In the genomic region with DNA sequence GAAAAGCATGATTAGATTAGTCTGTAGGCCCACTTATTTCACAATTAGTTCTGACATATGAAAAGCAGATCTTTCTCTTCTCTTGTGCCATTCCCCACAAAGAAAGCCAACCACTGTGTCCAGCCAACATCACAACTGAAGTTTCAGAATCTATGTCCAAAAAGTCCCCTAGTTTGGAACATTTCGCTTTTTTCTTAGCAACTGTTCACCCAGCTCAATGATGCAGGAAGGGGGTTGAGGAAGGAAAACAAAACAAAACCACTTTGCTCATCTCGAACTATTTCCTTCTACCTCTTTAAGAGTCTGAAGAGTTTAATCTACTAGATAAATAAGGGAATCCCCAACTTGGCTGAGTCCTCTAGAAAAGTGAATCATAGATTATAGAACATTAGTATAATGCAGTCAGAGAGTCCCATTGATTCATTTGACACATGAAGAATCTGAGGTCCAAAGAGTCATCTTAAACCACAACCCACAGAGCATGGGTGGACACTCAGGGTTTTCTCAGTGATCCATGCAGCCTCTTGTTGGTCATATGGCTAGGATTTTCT, we compare ENCODE assay signal across 9 cellular contexts.
DNase-seq lines count a peak whose midpoint lies in the region; ATAC-seq, FAIRE-seq and TF ChIP-seq lines count a peak whose summit lies in the region.
"Had no signal": no experiment of that assay in that cellular context is flagged by ENCODE, and none has a peak within 500 bp of the region (broad histone marks: within the 10 kb centered on the region; RNA-seq: fewer than 3 reads in every experiment).

No MANE protein-coding gene starts in this region.

- H3K9me3 ChIP-seq in astrocyte (ENCODE audit: insufficient read depth, low read depth, low read length) (no peaks in the 10 kb centered on the region), prostate gland (no peaks in the 10 kb centered on the region)

- H3K4me1 ChIP-seq in astrocyte (ENCODE audit: insufficient read depth, low read length) (peaks cover 28% of the 10 kb centered on the region), prostate gland (replicated peaks) (no peaks in the 10 kb centered on the region)
- H3K4me1 ChIP-seq: parathyroid adenoma had no signal

- peak; percentile 47 for DNase-seq in GM04504 (ENCODE audit: low read depth)
- DNase-seq in HS-5 (ENCODE audit: low read depth) = peak; percentile 84
- peak; percentile 95 for DNase-seq in astrocyte (ENCODE audit: low read depth)
- no peak for DNase-seq in mesothelial cell of epicardium (ENCODE audit: low spot score in 2 of 2, unreplicated experiment in 2 of 2)
- no peak for DNase-seq in prostate gland (ENCODE audit: low spot score)
- no peak for DNase-seq in activated gamma-delta T cell (lab: John Stamatoyannopoulos, UW)
- no peak for DNase-seq in NCI-H748 treated with DMSO at 0.1 percent for 48 hours (lab: John Stamatoyannopoulos, UW)

- H3K4me1 Mint-ChIP-seq in astrocyte (ENCODE audit: low read depth, unreplicated experiment) (peaks cover 36% of the 10 kb centered on the region), mesothelial cell of epicardium (peaks cover 15% of the 10 kb centered on the region)

- no peak overlapping the region for H3K4me3 ChIP-seq in astrocyte (ENCODE audit: insufficient read depth, low read depth, low read length)
- H3K4me3 ChIP-seq in prostate gland = no peak overlapping the region

- H3K27me3 ChIP-seq in astrocyte (ENCODE audit: insufficient read depth, low read length) (no peaks in the 10 kb centered on the region), prostate gland (replicated peaks; ENCODE audit: insufficient read depth) (no peaks in the 10 kb centered on the region)

- H3K4me2 ChIP-seq in astrocyte (ENCODE audit: low read length) = peak overlapping the region; percentile 68

- no peak for TF ChIP-seq POLR2A in prostate gland (IDR thresholded peaks at IDR 0.05)

- no peaks in the 10 kb centered on the region for H3K79me2 ChIP-seq in astrocyte (ENCODE audit: insufficient read depth, low read length)
- H3K79me2 ChIP-seq: parathyroid adenoma had no signal

- no peak overlapping the region for H3K4me3 Mint-ChIP-seq in astrocyte (ENCODE audit: unreplicated experiment)
- H3K4me3 Mint-ChIP-seq in mesothelial cell of epicardium = no peak overlapping the region

- H3K27ac ChIP-seq in astrocyte (ENCODE audit: low read depth, low read length) (no peak overlapping the region), prostate gland (no peak overlapping the region)
- H3K27ac ChIP-seq: parathyroid adenoma had no signal

- TF ChIP-seq CTCF in astrocyte (IDR thresholded peaks at IDR 0.05; ENCODE audit: insufficient read depth, low read depth, low read length) (no peak), mesothelial cell of epicardium (IDR thresholded peaks at IDR 0.05; ENCODE audit: unreplicated experiment) (no peak), prostate gland (IDR thresholded peaks at IDR 0.05) (no peak)

- intact Hi-C loops in prostate gland (cut with DNase I) = no loop called here

- H3K36me3 Mint-ChIP-seq in astrocyte (ENCODE audit: low read depth, unreplicated experiment) (peaks cover 11% of the 10 kb centered on the region), mesothelial cell of epicardium (peaks cover 32% of the 10 kb centered on the region)

- no peaks in the 10 kb centered on the region for H3K9me3 Mint-ChIP-seq in astrocyte (ENCODE audit: unreplicated experiment)
- H3K9me3 Mint-ChIP-seq in mesothelial cell of epicardium = peaks cover 2% of the 10 kb centered on the region

- WGBS in prostate gland = 42% methylated on average over 2 of the region's 2 CpGs

- H2AFZ ChIP-seq in astrocyte (ENCODE audit: low read depth, low read length) = no peak overlapping the region
- H2AFZ ChIP-seq: parathyroid adenoma had no signal

- no peaks in the 10 kb centered on the region for H3K27me3 Mint-ChIP-seq in astrocyte (ENCODE audit: low read depth, unreplicated experiment)
- no peaks in the 10 kb centered on the region for H3K27me3 Mint-ChIP-seq in mesothelial cell of epicardium (ENCODE audit: low read depth)

- H3K27ac Mint-ChIP-seq in astrocyte (ENCODE audit: unreplicated experiment) (no peak overlapping the region), mesothelial cell of epicardium (peak overlapping the region; percentile 12)

- H3K36me3 ChIP-seq in astrocyte (ENCODE audit: insufficient read depth, low read length) = no peaks in the 10 kb centered on the region
- no peaks in the 10 kb centered on the region for H3K36me3 ChIP-seq in prostate gland

- ATAC-seq in GM21526 (IDR thresholded peaks at IDR 0.05; ENCODE audit: low FRiP score, unreplicated experiment) = peak; percentile 36

- no peak overlapping the region for H3K9ac ChIP-seq in astrocyte (ENCODE audit: low read length)
- H3K9ac ChIP-seq: parathyroid adenoma had no signal

- FAIRE-seq in astrocyte (lab: Jason Lieb, UNC) = peak; percentile 97

- H4K20me1 ChIP-seq in astrocyte (ENCODE audit: insufficient read depth, low read length) = no peaks in the 10 kb centered on the region

Comparison
In these comparisons a context has a peak if more than half of its experiments do, and no peak if none do; other contexts are left out.
1. DNase-seq: peak in GM04504 (single experiment), HS-5 (single experiment) and astrocyte (single experiment); none in mesothelial cell of epicardium (0 of 2), prostate gland (single experiment), activated gamma-delta T cell (single experiment) and NCI-H748 treated with DMSO at 0.1 percent for 48 hours (single experiment).